In the genomic region with DNA sequence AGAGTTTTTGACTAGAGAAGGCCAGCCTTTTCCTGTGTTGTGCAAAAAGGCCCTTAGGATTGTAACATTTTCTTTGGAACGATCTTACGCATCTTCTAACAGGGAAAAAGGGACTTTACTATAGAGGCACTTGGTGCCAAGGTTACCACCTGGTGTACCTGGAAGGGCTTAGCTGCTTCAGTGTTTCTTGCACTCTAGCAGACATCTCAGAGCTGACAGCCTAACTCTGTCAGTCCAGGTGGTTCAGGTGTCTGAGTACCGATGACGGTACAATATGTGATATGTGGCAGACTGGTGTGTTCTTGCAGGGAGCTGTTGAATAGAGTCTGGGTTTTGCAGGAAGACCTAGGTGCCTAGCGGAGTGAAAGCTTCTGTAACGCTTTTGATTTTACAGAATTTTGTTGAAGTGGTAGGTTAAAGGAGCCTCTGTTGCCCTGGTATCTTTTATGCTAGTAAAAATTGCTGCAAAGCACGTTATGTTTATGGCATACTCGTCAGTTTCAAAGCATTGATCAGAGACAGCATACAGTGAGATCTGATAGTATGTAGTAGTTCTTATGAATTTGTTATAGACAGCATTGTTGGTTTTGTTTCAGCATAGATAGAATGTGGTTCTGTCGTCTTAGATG, we compare ENCODE assay signal across 8 cellular contexts. TPM values are rescaled to one million over a fixed set of nuclear protein-coding genes. Genes with fewer than 3 reads are reported as not detected.
DNase-seq lines count a peak whose midpoint lies in the region; ATAC-seq and TF ChIP-seq lines count a peak whose summit lies in the region.

No MANE protein-coding gene starts in this region.

- ATAC-seq in CD4-positive, CD25-positive, alpha-beta regulatory T cell (ENCODE audit: low read depth in 2 of 2): no peak
- no peak for ATAC-seq in activated CD8-positive, alpha-beta T cell treated with anti-CD3 and anti-CD28 coated beads for 36 hours
- no peak for ATAC-seq in HG02981 (IDR thresholded peaks at IDR 0.05; ENCODE audit: unreplicated experiment)
- no peak for ATAC-seq in esophagus mucosa

- H3K9ac ChIP-seq in HUES6 (ENCODE audit: low read length): peak overlapping the region; percentile 54
- H3K9ac ChIP-seq in rectal smooth muscle tissue (ENCODE audit: low read length): peak overlapping the region; percentile 70

- no peaks in the 10 kb centered on the region for H3K36me3 ChIP-seq in CD4-positive, CD25-positive, alpha-beta regulatory T cell (ENCODE audit: control insufficient read depth, insufficient read depth, low read length)
- H3K36me3 ChIP-seq in HUES6 (ENCODE audit: control insufficient read depth, insufficient read depth, low read length): no peaks in the 10 kb centered on the region
- no peaks in the 10 kb centered on the region for H3K36me3 ChIP-seq in rectal smooth muscle tissue (ENCODE audit: control insufficient read depth, insufficient read depth, low read length)

- intact Hi-C loops in activated CD8-positive, alpha-beta T cell treated with anti-CD3 and anti-CD28 coated beads for 36 hours (cut with micrococcal nuclease): no loop called here

- POLR2A ChIA-PET in activated CD8-positive, alpha-beta T cell treated with anti-CD3 and anti-CD28 coated beads for 36 hours (lab: Charles Lee): interaction anchor here (0.6 to 1.0 kb wide), 4 partner anchors 10 to 199 kb away, joined by 3 read pairs; no protein-coding TSS in a partner anchor

- peaks cover 28% of the 10 kb centered on the region for H3K27me3 ChIP-seq in CD4-positive, CD25-positive, alpha-beta regulatory T cell (ENCODE audit: control insufficient read depth, insufficient read depth, low read length)
- H3K27me3 ChIP-seq in HUES6 (ENCODE audit: control insufficient read depth, insufficient read depth, low read length) (peaks cover 8% of the 10 kb centered on the region), rectal smooth muscle tissue (ENCODE audit: control insufficient read depth, insufficient read depth, low read length) (no peaks in the 10 kb centered on the region)

- peak overlapping the region; percentile 80 for H3K4me3 ChIP-seq in CD4-positive, CD25-positive, alpha-beta regulatory T cell (ENCODE audit: low read depth, low read length)
- H3K4me3 ChIP-seq in HUES6 (ENCODE audit: low read depth, low read length) (peak overlapping the region; percentile 87), foreskin fibroblast (ENCODE audit: low read depth in 1 of 2, low read length in 2 of 2) (peak overlapping the region; percentile 86 to 88), rectal smooth muscle tissue (ENCODE audit: low read length) (peak overlapping the region; percentile 95)

- H3K27ac Mint-ChIP-seq in CD4-positive, CD25-positive, alpha-beta regulatory T cell: peak overlapping the region; percentile 0 to 68 (median 1)
- no peak overlapping the region for H3K27ac Mint-ChIP-seq in activated CD8-positive, alpha-beta T cell treated with anti-CD3 and anti-CD28 coated beads for 36 hours

- peaks cover 14 to 24% (median 20%) of the 10 kb centered on the region in 4 donors for H3K4me1 Mint-ChIP-seq in CD4-positive, CD25-positive, alpha-beta regulatory T cell
- peaks cover 23% of the 10 kb centered on the region for H3K4me1 Mint-ChIP-seq in activated CD8-positive, alpha-beta T cell treated with anti-CD3 and anti-CD28 coated beads for 36 hours (ENCODE audit: low read depth)

- H3K4me3 Mint-ChIP-seq in CD4-positive, CD25-positive, alpha-beta regulatory T cell: peak overlapping the region; percentile 82 to 97 (median 90)
- H3K4me3 Mint-ChIP-seq in activated CD8-positive, alpha-beta T cell treated with anti-CD3 and anti-CD28 coated beads for 36 hours: peak overlapping the region; percentile 85

- no peaks in the 10 kb centered on the region for H3K36me3 Mint-ChIP-seq in CD4-positive, CD25-positive, alpha-beta regulatory T cell
- no peaks in the 10 kb centered on the region for H3K36me3 Mint-ChIP-seq in activated CD8-positive, alpha-beta T cell treated with anti-CD3 and anti-CD28 coated beads for 36 hours (ENCODE audit: low read depth)

- DNase-seq in CD4-positive, CD25-positive, alpha-beta regulatory T cell: peak in 2 of 3 donors; percentile 33
- DNase-seq in activated CD8-positive, alpha-beta T cell treated with anti-CD3 and anti-CD28 coated beads for 36 hours: no peak
- DNase-seq in foreskin fibroblast (peak in 1 of 2 donors; percentile 17), inferior parietal cortex (ENCODE audit: extremely low spot score) (no peak)

- TF ChIP-seq CTCF in activated CD8-positive, alpha-beta T cell treated with anti-CD3 and anti-CD28 coated beads for 36 hours (IDR thresholded peaks at IDR 0.05): no peak
- no peak for TF ChIP-seq CTCF in foreskin fibroblast (IDR thresholded peaks at IDR 0.05; ENCODE audit: low read depth, low read length)

- no peaks in the 10 kb centered on the region for H3K9me3 ChIP-seq in CD4-positive, CD25-positive, alpha-beta regulatory T cell (ENCODE audit: control insufficient read depth in 2 of 2, low read length in 2 of 2)
- peaks cover 3% of the 10 kb centered on the region; the same call in 1 of the 2 replicates for H3K9me3 ChIP-seq in HUES6 (ENCODE audit: control insufficient read depth, insufficient read depth, low read depth, low read length)

- H3K9me3 Mint-ChIP-seq in CD4-positive, CD25-positive, alpha-beta regulatory T cell: peaks cover 0 to 4% (median 0%) of the 10 kb centered on the region in 7 donors
- H3K9me3 Mint-ChIP-seq in activated CD8-positive, alpha-beta T cell treated with anti-CD3 and anti-CD28 coated beads for 36 hours: peaks cover 8% of the 10 kb centered on the region

- peaks cover 25% of the 10 kb centered on the region for H3K4me1 ChIP-seq in CD4-positive, CD25-positive, alpha-beta regulatory T cell (ENCODE audit: control insufficient read depth, insufficient read depth, low read length, poor library complexity, severe bottlenecking)
- H3K4me1 ChIP-seq in HUES6 (ENCODE audit: control insufficient read depth, insufficient read depth, low read length): peaks cover 13% of the 10 kb centered on the region
- H3K4me1 ChIP-seq in rectal smooth muscle tissue (ENCODE audit: control insufficient read depth, insufficient read depth, low read length): peaks cover 2% of the 10 kb centered on the region

- CTCF ChIA-PET in activated CD8-positive, alpha-beta T cell treated with anti-CD3 and anti-CD28 coated beads for 36 hours (lab: Charles Lee): interaction anchor here (0.6 to 1.5 kb wide), 3 partner anchors 9 to 23 kb away, joined by 3 read pairs; no protein-coding TSS in a partner anchor

- H3K27me3 Mint-ChIP-seq in CD4-positive, CD25-positive, alpha-beta regulatory T cell: peaks cover 53% of the 10 kb centered on the region
- H3K27me3 Mint-ChIP-seq in activated CD8-positive, alpha-beta T cell treated with anti-CD3 and anti-CD28 coated beads for 36 hours: peaks cover 34% of the 10 kb centered on the region

- H3K27ac ChIP-seq in CD4-positive, CD25-positive, alpha-beta regulatory T cell (ENCODE audit: insufficient read depth, low read length, poor library complexity, severe bottlenecking): peak overlapping the region; percentile 38
- H3K27ac ChIP-seq in HUES6 (ENCODE audit: low read depth, low read length): no peak overlapping the region
- peak overlapping the region; percentile 52 for H3K27ac ChIP-seq in rectal smooth muscle tissue (ENCODE audit: low read depth, low read length)

RNA-seq across cellular contexts. Expression of a gene that starts 1.4 kb away (rescaled TPM):
- total RNA-seq in CD4-positive, CD25-positive, alpha-beta regulatory T cell: 4.9 TPM
- 1 to 10 TPM; 1.4 to 2.9 (median 2.1) TPM for polyA plus RNA-seq in CD4-positive, CD25-positive, alpha-beta regulatory T cell
- total RNA-seq in activated CD8-positive, alpha-beta T cell treated with anti-CD3 and anti-CD28 coated beads for 36 hours: 1 to 10 TPM; 2.5 to 3.1 TPM
- total RNA-seq in esophagus mucosa: 16.5 TPM

Comparison
In these comparisons a context has a peak if more than half of its experiments do, and no peak if none do; other contexts are left out.
1. DNase-seq: peak in CD4-positive, CD25-positive, alpha-beta regulatory T cell (2 of 3); none in activated CD8-positive, alpha-beta T cell treated with anti-CD3 and anti-CD28 coated beads for 36 hours (single experiment) and inferior parietal cortex (single experiment).
2. Peak in every context shown above with its lines, with median percentiles within 50 percentile points of each other: H3K4me3 ChIP-seq.